In genomic region chr15:84685304-84685703, GRCh38 we compare ENCODE assay signal across 10 cellular contexts. TPM values are rescaled to one million over a fixed set of nuclear protein-coding genes. Genes with fewer than 3 reads are reported as not detected.
DNase-seq lines count a peak whose midpoint lies in the region; ATAC-seq, FAIRE-seq and TF ChIP-seq lines count a peak whose summit lies in the region.
"Had no signal": no experiment of that assay in that cellular context is flagged by ENCODE, and none has a peak within 500 bp of the region (broad histone marks: within the 10 kb centered on the region; RNA-seq: fewer than 3 reads in every experiment).

No MANE protein-coding gene starts in this region.

- H3K9me3 ChIP-seq in A549 (no peaks in the 10 kb centered on the region), heart right ventricle (no peaks in the 10 kb centered on the region)

- intact Hi-C loops in heart right ventricle (cut with DNase I): no loop called here

- H3K4me1 Mint-ChIP-seq in HFFc6 (ENCODE audit: low read depth) (peaks cover 30% of the 10 kb centered on the region), immature natural killer cell (peaks cover 16 to 20% of the 10 kb centered on the region in 2 donors)

- H3K27me3 Mint-ChIP-seq in HFFc6 (ENCODE audit: insufficient read depth): peaks cover 3% of the 10 kb centered on the region
- H3K27me3 Mint-ChIP-seq in immature natural killer cell (ENCODE audit: low read depth in 3 of 3): peaks cover 0 to 2% (median 2%) of the 10 kb centered on the region in 3 donors

- H3K4me1 ChIP-seq in A549: peaks cover 24% of the 10 kb centered on the region
- peaks cover 0 to 30% (median 0%) of the 10 kb centered on the region in 9 donors for H3K4me1 ChIP-seq in heart right ventricle

- TF ChIP-seq CTCF in A549 (IDR thresholded peaks at IDR 0.05) (no peak), HFFc6 (IDR thresholded peaks at IDR 0.05) (no peak), heart right ventricle (IDR thresholded peaks at IDR 0.05) (no peak)

- peak overlapping the region; percentile 48 for H3K4me2 ChIP-seq in A549

- H3K36me3 ChIP-seq in heart right ventricle: peaks cover 0 to 99% (median 21%) of the 10 kb centered on the region in 9 donors

- peak in 1 of 2 experiments; percentile 82 for DNase-seq in A549 (ENCODE audit: low read depth in 1 of 2, low spot score in 1 of 2)
- peak; percentile 84 for DNase-seq in HFFc6
- peak; percentile 42 for DNase-seq in T1000 (lab: John Stamatoyannopoulos, UW)
- peak in 1 of 2 donors; percentile 43 for DNase-seq in heart right ventricle
- no peak for DNase-seq in NCI-H1105 treated with DMSO at 0.1 percent for 48 hours (lab: John Stamatoyannopoulos, UW)
- no peak for DNase-seq in immature natural killer cell
- DNase-seq: DND-41, hippocampal formation had no signal

- H3K27ac ChIP-seq in A549 (peak overlapping the region; percentile 55 to 63), heart right ventricle (peak overlapping the region in 2 of 10 donors; percentile 23 to 41)

- H3K9me3 Mint-ChIP-seq in HFFc6 (no peaks in the 10 kb centered on the region), immature natural killer cell (no peaks in the 10 kb centered on the region)

- H3K27ac Mint-ChIP-seq in HFFc6 (peak overlapping the region; percentile 76), immature natural killer cell (peak overlapping the region in 1 of 6 donors; percentile 34)

- 36% methylated on average over 5 of the region's 5 CpGs for WGBS in A549 (ENCODE audit: missing lambda C conversion rate)
- 69 to 81% methylated on average over 5 of the region's 5 CpGs for WGBS in heart right ventricle, 2 donors

- H3K4me3 ChIP-seq in A549: no peak overlapping the region
- no peak overlapping the region for H3K4me3 ChIP-seq in heart right ventricle

- POLR2A ChIA-PET in A549 (lab: Yijun Ruan, JAX): interaction anchor here (0.7 to 1.1 kb wide), 2 partner anchors 31 to 32 kb away, joined by 3 to 5 read pairs; partner anchors contain the start of gene SEC11A

- no peaks in the 10 kb centered on the region for H3K27me3 ChIP-seq in heart right ventricle

- H3K4me3 Mint-ChIP-seq in HFFc6 (no peak overlapping the region; the same call in 1 of the 2 replicates), immature natural killer cell (no peak overlapping the region)

- ATAC-seq in A549 (peak; percentile 90 to 100), heart right ventricle (peak in 7 of 8 donors; percentile 50 to 93 (median 53)), GM21423 (IDR thresholded peaks at IDR 0.05; ENCODE audit: unreplicated experiment) (no peak), HG03432 (IDR thresholded peaks at IDR 0.05; ENCODE audit: unreplicated experiment) (no peak)

- FAIRE-seq in A549 (lab: Jason Lieb, UNC): no peak

- no peak for TF ChIP-seq POLR2A in A549 (IDR thresholded peaks at IDR 0.05; ENCODE audit: low read length)

- TF ChIP-seq EP300 in A549 (IDR thresholded peaks at IDR 0.05): no peak

- peaks cover 34% of the 10 kb centered on the region for H3K36me3 Mint-ChIP-seq in HFFc6 (ENCODE audit: low read depth)
- H3K36me3 Mint-ChIP-seq in immature natural killer cell: peaks cover 6 to 18% (median 10%) of the 10 kb centered on the region in 3 donors

- TF ChIP-seq RAD21 in A549 (conservative IDR thresholded peaks at IDR 0.05 in 1 of 2, IDR thresholded peaks at IDR 0.05 in 1 of 2): no peak

- CTCF ChIA-PET in A549 (lab: Yijun Ruan, JAX): interaction anchor here (0.6 to 3.3 kb wide), 6 partner anchors 27 to 909 kb away, joined by 3 to 9 read pairs (median 3); partner anchors contain the start of gene NMB

TF ChIP-seq in A549, 52 proteins besides CTCF, POLR2A, EP300 and RAD21:
- TF ChIP-seq JUNB (IDR thresholded peaks at IDR 0.05) (peak; percentile 39), SMC3 (IDR thresholded peaks at IDR 0.05) (0 out of 3 replicates have a peak, but pooled peaks have one; percentile 15), REST (IDR thresholded peaks at IDR 0.05) (no peak), FOSL2 (IDR thresholded peaks at IDR 0.05) (peak; percentile 55; the same call in 1 of the 2 replicates), FOSL2 (CRISPR knock-in tag; IDR thresholded peaks at IDR 0.05) (peak; percentile 86)

RNA-seq across cellular contexts. Expression of gene NMB, which starts 27.3 kb away (rescaled TPM):
- 10.1 and 16.1 TPM in 2 replicates for polyA plus RNA-seq in A549 (2011; rRNA removed)
- 11.1 and 15.9 TPM in 2 replicates for polyA plus RNA-seq in A549 (2012; cell fraction: cytosol; rRNA removed)
- polyA plus RNA-seq in A549 (2012; cell fraction: nucleus; rRNA removed): 9.6 and 10.3 TPM in 2 replicates
- polyA plus RNA-seq in A549 (2017; fragmentation: RNase III; extraction: RNeasy Plus Mini Kit Qiagen cat#74134 plus additional on column Dnase treatment): 13.2 to 22.4 TPM (median 18.5 TPM) in 3 replicates
- polyA minus RNA-seq in A549 (2011; rRNA and poly(A)+ RNA removed): 3.5 and 5.7 TPM in 2 replicates
- 1 to 10 TPM; 4.4 to 7.1 (median 5.5) TPM for total RNA-seq in HFFc6 (2021; fragmentation: NEBNext Ultra II Directional; extraction: Animal tissue kit (Norgen Biotek cat#: 25700))
- total RNA-seq in heart right ventricle: 1 to 10 TPM in 9 of 10 donors, under 1 TPM in 1; 0.96 to 6.6 (median 2.1) TPM
- 1 to 10 TPM; 2.3 to 8.0 TPM for polyA plus RNA-seq in heart right ventricle
- polyA plus RNA-seq in immature natural killer cell: 10 to 100 TPM in 1 of 3 donors, 1 to 10 TPM in 2; 3.2 to 10.8 (median 10.0) TPM

RNA-seq across cellular contexts. Expression of gene SEC11A, which starts 30.6 kb away (rescaled TPM):
- 237 and 490 TPM in 2 replicates for polyA plus RNA-seq in A549 (2011; rRNA removed)
- 127 and 147 TPM in 2 replicates for polyA plus RNA-seq in A549 (2012; cell fraction: cytosol; rRNA removed)
- 50.4 and 80.1 TPM in 2 replicates for polyA plus RNA-seq in A549 (2012; cell fraction: nucleus; rRNA removed)
- 369 to 396 TPM (median 380 TPM) in 3 replicates for polyA plus RNA-seq in A549 (2017; fragmentation: RNase III; extraction: RNeasy Plus Mini Kit Qiagen cat#74134 plus additional on column Dnase treatment)
- 88.6 and 117 TPM in 2 replicates for polyA minus RNA-seq in A549 (2011; rRNA and poly(A)+ RNA removed)
- 100 to 1,000 TPM; 203 to 230 (median 221) TPM for total RNA-seq in HFFc6 (2021; fragmentation: NEBNext Ultra II Directional; extraction: Animal tissue kit (Norgen Biotek cat#: 25700))
- 10 to 100 TPM; 65.9 to 93.8 (median 75.0) TPM for total RNA-seq in heart right ventricle
- polyA plus RNA-seq in heart right ventricle: 100 to 1,000 TPM in 1 of 2 donors, 10 to 100 TPM in 1; 77.7 to 123 TPM
- 100 to 1,000 TPM; 173 to 210 (median 188) TPM for polyA plus RNA-seq in immature natural killer cell

RNA-seq across cellular contexts. Expression of gene WDR73, which starts 31.2 kb away (rescaled TPM):
- polyA plus RNA-seq in A549 (2011; rRNA removed) (44.7 and 45.9 TPM in 2 replicates), A549 (2017; fragmentation: RNase III; extraction: RNeasy Plus Mini Kit Qiagen cat#74134 plus additional on column Dnase treatment) (41.0 to 46.1 TPM (median 45.3 TPM) in 3 replicates), heart right ventricle (10 to 100 TPM; 16.7 to 18.4 TPM), immature natural killer cell (10 to 100 TPM; 11.4 to 22.5 (median 17.0) TPM)
- polyA plus RNA-seq in A549 (2012; cell fraction: cytosol; rRNA removed): 38.4 and 38.6 TPM in 2 replicates
- polyA plus RNA-seq in A549 (2012; cell fraction: nucleus; rRNA removed): 67.9 and 79.4 TPM in 2 replicates
- polyA minus RNA-seq in A549 (2011; rRNA and poly(A)+ RNA removed): 44.1 and 52.4 TPM in 2 replicates
- total RNA-seq in HFFc6 (2021; fragmentation: NEBNext Ultra II Directional; extraction: Animal tissue kit (Norgen Biotek cat#: 25700)): 10 to 100 TPM; 19.9 to 23.7 (median 21.4) TPM
- total RNA-seq in heart right ventricle: 10 to 100 TPM; 10.4 to 16.0 (median 13.9) TPM

Comparison
In these comparisons a context has a peak if more than half of its experiments do, and no peak if none do; other contexts are left out.
1. ATAC-seq: peak in A549 (2 of 2) and heart right ventricle (7 of 8); none in GM21423 (single experiment) and HG03432 (single experiment).
2. DNase-seq: peak in HFFc6 (single experiment) and T1000 (single experiment); none in NCI-H1105 treated with DMSO at 0.1 percent for 48 hours (single experiment) and immature natural killer cell (0 of 3).